ENCODE assay signal across 22 cellular contexts in the genomic region with DNA sequence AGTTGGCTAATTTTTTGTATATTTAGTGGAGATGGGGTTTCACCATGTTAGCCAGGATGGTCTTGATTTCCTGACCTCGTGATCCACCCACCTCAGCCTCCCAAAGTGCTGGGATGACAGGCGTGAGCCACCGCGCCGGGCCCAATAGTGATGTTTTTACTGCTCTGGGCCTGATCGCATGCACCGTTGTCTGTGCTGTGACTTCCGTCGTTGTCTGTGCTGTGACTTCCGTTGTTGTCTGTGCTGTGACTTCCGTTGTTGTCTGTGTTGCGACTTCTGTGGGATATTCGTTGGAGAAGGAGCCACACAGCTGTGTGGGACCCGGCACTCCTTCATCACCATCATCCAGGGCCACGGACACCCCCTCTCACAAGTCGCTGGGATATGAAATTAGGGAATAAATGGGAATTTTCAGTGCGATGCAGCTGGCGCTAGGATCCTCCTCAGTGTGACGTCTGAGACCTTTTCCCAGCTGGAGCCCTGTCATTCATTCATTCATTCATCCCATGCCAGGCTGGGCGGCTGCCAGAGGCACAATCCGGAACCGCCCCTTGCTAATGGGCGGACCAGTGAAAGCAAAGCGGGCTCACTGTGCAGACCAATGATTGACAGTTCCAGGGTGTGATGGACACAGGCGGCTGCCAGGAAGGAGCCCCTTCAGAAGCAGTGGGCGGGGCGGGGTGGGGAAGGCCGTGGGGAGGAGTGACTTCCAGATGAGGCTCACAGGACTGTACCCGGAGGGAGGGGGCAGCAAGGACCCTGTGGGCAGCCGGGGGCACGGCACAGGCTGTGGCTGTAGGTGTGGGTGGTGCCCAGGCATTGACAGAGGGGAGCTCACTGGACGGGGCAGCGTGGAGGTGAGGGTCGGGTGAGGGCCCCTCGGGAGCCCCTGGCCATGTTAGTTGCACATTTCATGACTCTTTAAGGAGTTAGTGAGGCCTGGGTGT. TPM values are rescaled to one million over a fixed set of nuclear protein-coding genes. Genes with fewer than 3 reads are reported as not detected.
A peak's percentile ranks its signal among the peaks of the same experiment; 100 is the strongest.
DNase-seq lines count a peak whose midpoint lies in the region; ATAC-seq and TF ChIP-seq lines count a peak whose summit lies in the region.
"Had no signal": no experiment of that assay in that cellular context is flagged by ENCODE, and none has a peak within 500 bp of the region (broad histone marks: within the 10 kb centered on the region; RNA-seq: fewer than 3 reads in every experiment).

No MANE protein-coding gene starts in this region.

- H2AFZ ChIP-seq in hepatocyte, result no peak overlapping the region

- no peaks in the 10 kb centered on the region for H3K9me3 ChIP-seq in hepatocyte (ENCODE audit: low read depth)
- H3K9me3 ChIP-seq: colonic mucosa, HAP-1 had no signal

- peaks cover 3% of the 10 kb centered on the region for H3K36me3 Mint-ChIP-seq in activated naive CD4-positive, alpha-beta T cell treated with anti-CD3 and anti-CD28 coated beads, Interleukin-2, amount 10 ng/mL, durations not matched to agents 7 days and 5 days
- H3K36me3 Mint-ChIP-seq in effector memory CD8-positive, alpha-beta T cell (ENCODE audit: insufficient read depth), result peaks cover 3% of the 10 kb centered on the region

- H3K4me2 ChIP-seq in hepatocyte, result no peak overlapping the region

- H3K79me2 ChIP-seq in hepatocyte, result peaks cover 34% of the 10 kb centered on the region

- no peaks in the 10 kb centered on the region for H3K27me3 Mint-ChIP-seq in activated naive CD4-positive, alpha-beta T cell treated with anti-CD3 and anti-CD28 coated beads, Interleukin-2, amount 10 ng/mL, durations not matched to agents 7 days and 5 days
- H3K27me3 Mint-ChIP-seq in effector memory CD8-positive, alpha-beta T cell, result no peaks in the 10 kb centered on the region
- H3K27me3 Mint-ChIP-seq: naive thymus-derived CD4-positive, alpha-beta T cell; stimulated activated naive CD8-positive, alpha-beta T cell treated with anti-CD3 and anti-CD28 coated beads, Interleukin-15, Interleukin-2, amounts not matched to agents 100 ng/mL and 50 ng/mL, for 24 hours had no signal

- no peaks in the 10 kb centered on the region for H3K9me2 ChIP-seq in hepatocyte (replicated peaks; ENCODE audit: insufficient read depth)

- no peak overlapping the region for H3K4me3 ChIP-seq in hepatocyte
- H3K4me3 ChIP-seq: ascending aorta, colonic mucosa, HAP-1, lung had no signal

- H3K4me1 Mint-ChIP-seq in activated naive CD4-positive, alpha-beta T cell treated with anti-CD3 and anti-CD28 coated beads, Interleukin-2, amount 10 ng/mL, durations not matched to agents 7 days and 5 days, result no peaks in the 10 kb centered on the region
- peaks cover 8 to 9% of the 10 kb centered on the region in 2 donors for H3K4me1 Mint-ChIP-seq in effector memory CD8-positive, alpha-beta T cell (ENCODE audit: low read depth in 2 of 2)

- TF ChIP-seq CTCF in hepatocyte (IDR thresholded peaks at IDR 0.05; ENCODE audit: poor library complexity), result no peak

- DNase-seq in Ammon's horn (ENCODE audit: low spot score), result peak; percentile 90
- DNase-seq in amygdala (lab: John Stamatoyannopoulos, UW), result peak in 52 of 56 donors; percentile 29 to 93 (median 80)
- DNase-seq in hepatocyte (ENCODE audit: low spot score), result no peak
- peak in 51 of 56 donors; percentile 20 to 92 (median 80) for DNase-seq in nucleus accumbens (lab: John Stamatoyannopoulos, UW)
- DNase-seq in activated naive CD4-positive, alpha-beta T cell treated with anti-CD3 and anti-CD28 coated beads, Interleukin-2, amount 10 ng/mL, durations not matched to agents 7 days and 5 days, result no peak
- no peak for DNase-seq in NCI-H1092 (lab: John Stamatoyannopoulos, UW)
- DNase-seq in effector memory CD8-positive, alpha-beta T cell, result no peak
- DNase-seq: ACHN; activated CD4-positive, alpha-beta T cell treated with anti-CD3 and anti-CD28 coated beads, Interleukin-2, amount 50 U/mL, for 1 hour; colonic mucosa; foreskin keratinocyte; KG1; MV-4-11; naive thymus-derived CD4-positive, alpha-beta T cell; NCI-H2029; NCI-H446 treated with DMSO at 0.1 percent for 48 hours; SW 1271 had no signal

- H4K20me1 ChIP-seq in hepatocyte (ENCODE audit: insufficient read depth, poor library complexity, severe bottlenecking), result no peaks in the 10 kb centered on the region

- H3K4me1 ChIP-seq in hepatocyte (ENCODE audit: insufficient read depth), result no peaks in the 10 kb centered on the region
- H3K4me1 ChIP-seq: ascending aorta, colonic mucosa, foreskin keratinocyte, HAP-1 had no signal

- CTCF ChIA-PET in activated naive CD4-positive, alpha-beta T cell treated with anti-CD3 and anti-CD28 coated beads, Interleukin-2, amount 10 ng/mL, durations not matched to agents 7 days and 5 days (lab: Charles Lee), result no interaction called here

- H3K9me3 Mint-ChIP-seq in activated naive CD4-positive, alpha-beta T cell treated with anti-CD3 and anti-CD28 coated beads, Interleukin-2, amount 10 ng/mL, durations not matched to agents 7 days and 5 days, result peaks cover 7% of the 10 kb centered on the region
- no peaks in the 10 kb centered on the region for H3K9me3 Mint-ChIP-seq in effector memory CD8-positive, alpha-beta T cell

- H3K27ac Mint-ChIP-seq in activated naive CD4-positive, alpha-beta T cell treated with anti-CD3 and anti-CD28 coated beads, Interleukin-2, amount 10 ng/mL, durations not matched to agents 7 days and 5 days, result no peak overlapping the region
- H3K27ac Mint-ChIP-seq in effector memory CD8-positive, alpha-beta T cell, result no peak overlapping the region
- H3K27ac Mint-ChIP-seq: naive thymus-derived CD4-positive, alpha-beta T cell; stimulated activated naive CD8-positive, alpha-beta T cell treated with anti-CD3 and anti-CD28 coated beads, Interleukin-15, Interleukin-2, amounts not matched to agents 100 ng/mL and 50 ng/mL, for 24 hours had no signal

- H3K27me3 ChIP-seq in hepatocyte, result no peaks in the 10 kb centered on the region
- H3K27me3 ChIP-seq: ascending aorta, colonic mucosa, foreskin keratinocyte had no signal

- ATAC-seq in HG03521 (IDR thresholded peaks at IDR 0.05; ENCODE audit: unreplicated experiment), result no peak
- no peak for ATAC-seq in effector memory CD8-positive, alpha-beta T cell (replicated peaks)
- ATAC-seq: foreskin keratinocyte; naive thymus-derived CD4-positive, alpha-beta T cell had no signal

- H3K27ac ChIP-seq in hepatocyte, result peak overlapping the region; percentile 82
- H3K27ac ChIP-seq: ascending aorta, foreskin keratinocyte had no signal

- no peak overlapping the region for H3K4me3 Mint-ChIP-seq in activated naive CD4-positive, alpha-beta T cell treated with anti-CD3 and anti-CD28 coated beads, Interleukin-2, amount 10 ng/mL, durations not matched to agents 7 days and 5 days
- H3K4me3 Mint-ChIP-seq in effector memory CD8-positive, alpha-beta T cell, result no peak overlapping the region
- H3K4me3 Mint-ChIP-seq: naive thymus-derived CD4-positive, alpha-beta T cell; stimulated activated naive CD8-positive, alpha-beta T cell treated with anti-CD3 and anti-CD28 coated beads, Interleukin-15, Interleukin-2, amounts not matched to agents 100 ng/mL and 50 ng/mL, for 24 hours had no signal

- 95% methylated on average over 31 of the region's 35 CpGs for WGBS in hepatocyte (ENCODE audit: low lambda C conversion rate, missing lambda C conversion rate)

- H3K36me3 ChIP-seq in hepatocyte (replicated peaks; ENCODE audit: insufficient read depth, low read depth), result no peaks in the 10 kb centered on the region
- H3K36me3 ChIP-seq: ascending aorta, colonic mucosa, HAP-1 had no signal

RNA-seq across cellular contexts. Expression of gene PRKCZ, which starts 48.9 kb away (rescaled TPM):
- 41.0 and 45.6 TPM in 2 replicates for total RNA-seq in hepatocyte
- polyA plus RNA-seq in hepatocyte, result 52.3 and 52.5 TPM in 2 replicates

Comparison
In these comparisons a context has a peak if more than half of its experiments do, and no peak if none do; other contexts are left out.
1. DNase-seq: peak in Ammon's horn (single experiment), amygdala (52 of 56) and nucleus accumbens (51 of 56); none in hepatocyte (single experiment), activated naive CD4-positive, alpha-beta T cell treated with anti-CD3 and anti-CD28 coated beads, Interleukin-2, amount 10 ng/mL, durations not matched to agents 7 days and 5 days (single experiment), NCI-H1092 (single experiment) and effector memory CD8-positive, alpha-beta T cell (0 of 3).